1 cellular context compared by ENCODE assay signal in the genomic region with DNA sequence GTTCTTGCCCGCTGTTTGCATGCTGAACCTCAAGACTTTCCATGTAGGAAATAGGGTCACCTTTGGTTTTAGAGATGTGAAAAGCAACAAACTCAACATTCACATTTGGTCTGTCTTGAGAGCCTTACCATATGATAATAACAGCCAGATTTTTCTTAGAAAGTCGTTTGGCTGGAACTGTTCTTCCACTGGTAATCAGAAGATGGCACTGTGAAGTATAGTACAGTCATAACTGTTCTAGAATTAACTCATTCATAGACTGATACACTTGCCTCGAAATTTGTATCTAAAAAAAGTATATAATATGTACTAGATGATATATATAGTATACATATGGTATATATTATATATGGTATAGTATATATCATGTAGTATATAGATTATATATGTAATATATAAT.
TF ChIP-seq lines count a peak whose summit lies in the region.

No MANE protein-coding gene starts in this region.

TF ChIP-seq in HepG2, 621 proteins besides CTCF, POLR2A, EP300 and RAD21:
- TF ChIP-seq ZNF652 (CRISPR knock-in tag; IDR thresholded peaks at IDR 0.05; ENCODE audit: borderline replicate concordance, low read depth) (peak; percentile 79), ZNF264 (CRISPR knock-in tag; IDR thresholded peaks at IDR 0.05) (no peak)
